In the genomic region with DNA sequence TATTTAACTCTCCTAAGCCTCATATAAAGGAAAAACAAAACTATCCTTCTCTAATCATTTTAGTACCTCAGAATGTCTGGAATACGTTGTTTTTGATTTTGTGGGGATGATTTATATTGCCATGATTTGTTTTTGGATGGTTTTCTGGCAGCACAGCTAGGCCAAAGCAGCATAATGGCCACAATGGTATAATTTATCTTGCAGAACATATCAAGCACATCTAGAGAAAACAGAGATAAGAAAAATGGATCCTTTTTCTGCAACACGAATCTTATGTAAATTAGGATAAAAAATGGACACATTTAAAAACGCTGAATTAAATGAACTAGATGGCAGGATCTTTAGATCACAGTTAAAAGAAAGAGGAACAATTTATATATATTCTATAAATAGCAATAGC, we compare ENCODE assay signal across 25 cellular contexts.
"Had no signal": no experiment of that assay in that cellular context is flagged by ENCODE, and none has a peak within 500 bp of the region (broad histone marks: within the 10 kb centered on the region; RNA-seq: fewer than 3 reads in every experiment).

No MANE protein-coding gene starts in this region.

- DNase-seq: activated CD4-positive, alpha-beta memory T cell treated with anti-CD3 and anti-CD28 coated beads, Interleukin-2, amount 10 ng/mL, durations not matched to agents 7 days and 5 days; activated CD4-positive, alpha-beta T cell treated with anti-CD3 and anti-CD28 coated beads, Interleukin-2, amount 50 U/mL, for 1 hour; activated CD4-positive, CD25-positive, alpha-beta regulatory T cell; activated gamma-delta T cell; activated naive CD4-positive, alpha-beta T cell treated with anti-CD3 and anti-CD28 coated beads for 36 hours; activated T-cell treated with anti-CD3 and anti-CD28 coated beads for 4 hours; activated T-cell treated with anti-CD3 and anti-CD28 coated beads, Interleukin-2, amount 50 U/mL, for 48 hours; anterior cingulate cortex; caudate nucleus; MM.1S; NCI-H1105 treated with DMSO at 0.1 percent for 48 hours; NCI-H1436 treated with DMSO at 0.1 percent for 48 hours; NCI-H187; NCI-H2081; NCI-H524; SHP77; T-cell; T-helper 2 cell; T1000 had no signal

- H3K27me3 Mint-ChIP-seq: activated CD4-positive, alpha-beta memory T cell treated with anti-CD3 and anti-CD28 coated beads, Interleukin-2, amount 10 ng/mL, durations not matched to agents 7 days and 5 days; activated naive CD8-positive, alpha-beta T cell; activated T-helper 17 cell treated with anti-CD3 and anti-CD28 coated beads, Interleukin-2, amount 50 U/mL, for 72 hours; T-cell had no signal

- H3K27ac Mint-ChIP-seq: activated CD4-positive, alpha-beta memory T cell treated with anti-CD3 and anti-CD28 coated beads, Interleukin-2, amount 10 ng/mL, durations not matched to agents 7 days and 5 days; activated naive CD4-positive, alpha-beta T cell treated with anti-CD3 and anti-CD28 coated beads for 36 hours; activated naive CD8-positive, alpha-beta T cell; activated T-helper 17 cell treated with anti-CD3 and anti-CD28 coated beads, Interleukin-2, amount 50 U/mL, for 72 hours; T-cell had no signal

- H3K36me3 ChIP-seq: breast epithelium, SJSA1 had no signal

- H3K27ac ChIP-seq: breast epithelium, SJSA1 had no signal

- H3K9me3 ChIP-seq: breast epithelium, SJSA1 had no signal

- ATAC-seq: activated T-helper 17 cell treated with anti-CD3 and anti-CD28 coated beads, Interleukin-2, amount 50 U/mL, for 72 hours; T-cell had no signal

- H3K36me3 Mint-ChIP-seq: activated naive CD8-positive, alpha-beta T cell; T-cell had no signal

- H3K4me3 ChIP-seq: breast epithelium, SJSA1 had no signal

- H3K9me3 Mint-ChIP-seq: activated naive CD4-positive, alpha-beta T cell treated with anti-CD3 and anti-CD28 coated beads for 36 hours had no signal

- FAIRE-seq: RCC 7860, TTC549 had no signal

- H3K27me3 ChIP-seq: breast epithelium, SJSA1 had no signal

- H3K4me1 ChIP-seq: breast epithelium, SJSA1 had no signal

- H3K4me1 Mint-ChIP-seq: activated CD4-positive, alpha-beta memory T cell treated with anti-CD3 and anti-CD28 coated beads, Interleukin-2, amount 10 ng/mL, durations not matched to agents 7 days and 5 days; activated T-helper 17 cell treated with anti-CD3 and anti-CD28 coated beads, Interleukin-2, amount 50 U/mL, for 72 hours; T-cell had no signal

- H3K4me3 Mint-ChIP-seq: activated CD4-positive, alpha-beta memory T cell treated with anti-CD3 and anti-CD28 coated beads, Interleukin-2, amount 10 ng/mL, durations not matched to agents 7 days and 5 days; activated naive CD4-positive, alpha-beta T cell treated with anti-CD3 and anti-CD28 coated beads for 36 hours; activated naive CD8-positive, alpha-beta T cell; activated T-helper 17 cell treated with anti-CD3 and anti-CD28 coated beads, Interleukin-2, amount 50 U/mL, for 72 hours; T-cell had no signal
